In genomic region chr9:110358992-110359391, GRCh38 we compare ENCODE assay signal across 7 cellular contexts. TPM values are rescaled to one million over a fixed set of nuclear protein-coding genes. Genes with fewer than 3 reads are reported as not detected.
"Had no signal": no experiment of that assay in that cellular context is flagged by ENCODE, and none has a peak within 500 bp of the region (broad histone marks: within the 10 kb centered on the region; RNA-seq: fewer than 3 reads in every experiment).

No MANE protein-coding gene starts in this region.

RNA-seq across cellular contexts. Expression of gene TXNDC8, which starts 21.3 kb away (rescaled TPM):
- total RNA-seq: GM23248, GM23338, H1, H4, H7, H9, HFFc6 had no signal
- polyA plus RNA-seq: GM23248, GM23338, H1 had no signal
